In genomic region chr11:73759520-73760065, GRCh38 we compare ENCODE assay signal across 8 cellular contexts. TPM values are rescaled to one million over a fixed set of nuclear protein-coding genes. Genes with fewer than 3 reads are reported as not detected.
DNase-seq lines count a peak whose midpoint lies in the region; ATAC-seq and TF ChIP-seq lines count a peak whose summit lies in the region.

No MANE protein-coding gene starts in this region.

- H3K4me3 ChIP-seq in cardiac muscle cell = peak overlapping the region; percentile 89
- H3K4me3 ChIP-seq in fibroblast of villous mesenchyme (ENCODE audit: low read depth, low read length) = peak overlapping the region; percentile 98
- H3K4me3 ChIP-seq in prostate gland = peak overlapping the region; percentile 91 to 98

- H3K9me3 Mint-ChIP-seq in T-helper 2 cell treated with Interferon-gamma antibody and Interleukin-4, amounts not matched to agents 5 μg/mL and 100 μg/mL, for 36 hours = no peaks in the 10 kb centered on the region

- H3K9me3 ChIP-seq in cardiac muscle cell (ENCODE audit: low read depth) (no peaks in the 10 kb centered on the region), prostate gland (no peaks in the 10 kb centered on the region)

- intact Hi-C loops in Right ventricle myocardium superior (cut with DNase I) = loop anchor here (2.0 kb wide), 1 partner anchor 19 kb away; no protein-coding TSS in a partner anchor
- intact Hi-C loops in prostate gland (cut with DNase I) = loop anchor here (2.0 kb wide), 1 partner anchor 19 kb away; no protein-coding TSS in a partner anchor

- no peak for TF ChIP-seq POLR2A in prostate gland (IDR thresholded peaks at IDR 0.05)

- peak; percentile 12 for TF ChIP-seq CTCF in cardiac muscle cell (IDR thresholded peaks at IDR 0.05; ENCODE audit: low read depth, low read length)
- TF ChIP-seq CTCF in fibroblast of villous mesenchyme (IDR thresholded peaks at IDR 0.05; ENCODE audit: insufficient read depth, low read depth, low read length) = peak; percentile 15
- TF ChIP-seq CTCF in prostate gland (IDR thresholded peaks at IDR 0.05) = peak in 2 of 4 experiments; percentile 19 to 27

- DNase-seq in cardiac muscle cell (ENCODE audit: low read depth in 1 of 2, low spot score in 1 of 2) (peak in 1 of 2 donors; percentile 30), Right ventricle myocardium superior (no peak), fibroblast of villous mesenchyme (ENCODE audit: low read depth) (peak; percentile 28), prostate gland (ENCODE audit: low spot score) (no peak), NCI-H146 (lab: John Stamatoyannopoulos, UW) (no peak)
- no peak for DNase-seq in T-helper 2 cell treated with Interferon-gamma antibody and Interleukin-4, amounts not matched to agents 5 μg/mL and 100 μg/mL, for 36 hours (ENCODE audit: low spot score)
- DNase-seq in activated effector memory CD4-positive, alpha-beta T cell treated with anti-CD3 and anti-CD28 coated beads, Interleukin-2, amount 50 U/mL, for 16 hours = no peak

- peak overlapping the region; percentile 89 for H3K4me3 Mint-ChIP-seq in T-helper 2 cell treated with Interferon-gamma antibody and Interleukin-4, amounts not matched to agents 5 μg/mL and 100 μg/mL, for 36 hours

- peaks cover 17% of the 10 kb centered on the region for H3K4me1 ChIP-seq in cardiac muscle cell (ENCODE audit: low read depth)
- H3K4me1 ChIP-seq in prostate gland (replicated peaks) = no peaks in the 10 kb centered on the region

- H3K4me1 Mint-ChIP-seq in T-helper 2 cell treated with Interferon-gamma antibody and Interleukin-4, amounts not matched to agents 5 μg/mL and 100 μg/mL, for 36 hours (ENCODE audit: low read depth) = peaks cover 32% of the 10 kb centered on the region

- H3K27ac ChIP-seq in cardiac muscle cell (peak overlapping the region; percentile 89), prostate gland (peak overlapping the region; percentile 95 to 98)

- no peaks in the 10 kb centered on the region for H3K27me3 Mint-ChIP-seq in T-helper 2 cell treated with Interferon-gamma antibody and Interleukin-4, amounts not matched to agents 5 μg/mL and 100 μg/mL, for 36 hours (ENCODE audit: low read depth)

- peaks cover 11% of the 10 kb centered on the region for H3K36me3 Mint-ChIP-seq in T-helper 2 cell treated with Interferon-gamma antibody and Interleukin-4, amounts not matched to agents 5 μg/mL and 100 μg/mL, for 36 hours (ENCODE audit: low read depth)

- ATAC-seq in Right ventricle myocardium superior (ENCODE audit: poor library complexity) (no peak), GM18909 (IDR thresholded peaks at IDR 0.05; ENCODE audit: poor library complexity, unreplicated experiment) (no peak)

- peak overlapping the region; percentile 90 for H3K27ac Mint-ChIP-seq in T-helper 2 cell treated with Interferon-gamma antibody and Interleukin-4, amounts not matched to agents 5 μg/mL and 100 μg/mL, for 36 hours

- 1% methylated on average over 7 of the region's 7 CpGs for WGBS in prostate gland

- H3K27me3 ChIP-seq in cardiac muscle cell (no peaks in the 10 kb centered on the region), prostate gland (replicated peaks; ENCODE audit: insufficient read depth) (no peaks in the 10 kb centered on the region)

- H3K36me3 ChIP-seq in cardiac muscle cell (no peaks in the 10 kb centered on the region), prostate gland (no peaks in the 10 kb centered on the region)

RNA-seq across cellular contexts. Expression of gene RAB6A, which starts 1.3 kb away (rescaled TPM):
- total RNA-seq in cardiac muscle cell (173 and 218 TPM in 2 replicates), Right ventricle myocardium superior (97.8 TPM), fibroblast of villous mesenchyme (123 and 153 TPM in 2 replicates), prostate gland (100 to 1,000 TPM; 152 to 200 TPM)
- 110 and 119 TPM in 2 replicates for polyA plus RNA-seq in cardiac muscle cell

RNA-seq across cellular contexts. Expression of gene MRPL48, which starts 28.1 kb away (rescaled TPM):
- 18.2 and 32.0 TPM in 2 replicates for total RNA-seq in cardiac muscle cell
- 65.9 and 72.9 TPM in 2 replicates for polyA plus RNA-seq in cardiac muscle cell
- total RNA-seq in Right ventricle myocardium superior = 45.4 TPM
- 22.5 and 30.3 TPM in 2 replicates for total RNA-seq in fibroblast of villous mesenchyme
- total RNA-seq in prostate gland = 10 to 100 TPM; 11.1 to 33.0 TPM
